1 cellular context compared by ENCODE assay signal in the genomic region with DNA sequence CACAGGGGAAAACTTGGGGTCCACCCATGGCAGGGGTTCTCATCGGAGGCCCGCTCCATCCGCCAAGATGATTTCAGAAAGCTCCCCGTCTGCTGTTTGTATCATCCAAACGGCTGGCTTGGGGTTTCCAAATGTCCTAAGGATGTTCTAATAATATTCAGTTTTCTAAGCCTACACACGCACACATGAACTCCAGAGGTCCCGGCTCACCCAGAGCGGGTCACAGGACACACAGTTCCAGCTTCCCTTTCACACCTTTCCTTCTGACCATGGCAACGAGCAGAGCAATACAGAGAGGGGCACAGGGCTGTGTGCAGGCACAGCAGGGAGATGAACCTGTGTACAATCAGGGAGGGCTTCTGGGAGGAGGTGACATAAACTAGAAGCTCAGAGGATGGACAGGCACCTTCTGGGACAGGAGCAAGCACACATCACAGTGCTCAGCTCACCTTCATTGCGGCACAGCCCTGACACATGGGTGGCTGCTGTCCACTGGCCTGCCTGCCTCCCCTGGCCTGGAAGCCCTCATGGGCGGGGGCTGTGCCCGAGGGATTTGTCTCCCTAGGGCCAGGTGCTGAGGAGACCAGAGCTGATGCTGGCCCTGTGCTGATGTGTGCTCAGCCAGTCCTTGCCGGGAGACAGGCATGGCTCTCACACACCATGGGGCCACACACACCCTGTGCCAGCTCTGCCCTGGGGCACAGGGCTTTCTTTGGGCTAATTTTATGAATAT.
TF ChIP-seq lines count a peak whose summit lies in the region.

No MANE protein-coding gene starts in this region.

TF ChIP-seq in SK-N-SH treated with all-trans-retinoic acid at 6 μM for 48 hours, 23 proteins besides CTCF, POLR2A, EP300 and RAD21 (continued from another document):
- no peak for TF ChIP-seq TSHZ2 (CRISPR knock-in tag; IDR thresholded peaks at IDR 0.05)
- no peak for TF ChIP-seq ISL1 (CRISPR knock-in tag; IDR thresholded peaks at IDR 0.05)
- TF ChIP-seq PATZ1 (CRISPR knock-in tag; IDR thresholded peaks at IDR 0.05; ENCODE audit: borderline replicate concordance): no peak
- TF ChIP-seq SNAI2 (CRISPR knock-in tag; IDR thresholded peaks at IDR 0.05): no peak
- no peak for TF ChIP-seq CREB5 (CRISPR knock-in tag; IDR thresholded peaks at IDR 0.05; ENCODE audit: low read depth)
- no peak for TF ChIP-seq CSDC2 (CRISPR knock-in tag; IDR thresholded peaks at IDR 0.05)
- TF ChIP-seq ZNF70 (CRISPR knock-in tag; IDR thresholded peaks at IDR 0.05): no peak
- TF ChIP-seq ARNTL (CRISPR knock-in tag; IDR thresholded peaks at IDR 0.05; ENCODE audit: borderline replicate concordance, low read depth): no peak
- TF ChIP-seq TCF4 (CRISPR knock-in tag; IDR thresholded peaks at IDR 0.05; ENCODE audit: borderline replicate concordance): no peak
- no peak for TF ChIP-seq RARB (CRISPR knock-in tag; IDR thresholded peaks at IDR 0.05)
- no peak for TF ChIP-seq ZFP30 (CRISPR knock-in tag; IDR thresholded peaks at IDR 0.05)
- no peak for TF ChIP-seq TOX (CRISPR knock-in tag; IDR thresholded peaks at IDR 0.05; ENCODE audit: borderline replicate concordance)
- TF ChIP-seq POU6F1 (CRISPR knock-in tag; IDR thresholded peaks at IDR 0.05; ENCODE audit: borderline replicate concordance, low read depth): no peak
- no peak for TF ChIP-seq OSR1 (CRISPR knock-in tag; IDR thresholded peaks at IDR 0.05)
- TF ChIP-seq ZC3H10 (CRISPR knock-in tag; IDR thresholded peaks at IDR 0.05): no peak
